ENCODE assay signal across 1 cellular context in the genomic region with DNA sequence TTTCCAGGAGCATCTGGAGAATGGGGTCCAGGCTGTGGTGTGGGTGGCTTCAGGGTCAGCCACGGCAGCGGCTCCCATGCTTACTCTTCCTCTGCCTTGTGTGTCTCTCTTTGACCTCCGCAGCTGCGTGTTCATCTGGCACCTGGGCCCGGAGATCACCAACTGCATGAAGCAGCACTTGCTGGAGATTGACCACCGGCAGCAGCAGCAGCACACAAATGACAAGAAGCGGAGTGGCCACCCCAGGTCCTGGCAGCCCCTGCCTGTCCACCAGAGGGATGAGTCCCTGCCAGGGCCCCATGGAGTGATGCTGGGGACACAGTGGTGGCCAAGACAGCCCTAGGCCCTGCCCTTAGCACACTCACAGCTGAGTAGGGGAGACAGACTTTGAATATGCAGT.
TF ChIP-seq lines count a peak whose summit lies in the region.

No MANE protein-coding gene starts in this region.

TF ChIP-seq in GM12878, 131 proteins besides CTCF, POLR2A, EP300 and RAD21:
- TF ChIP-seq, protein P1, sequence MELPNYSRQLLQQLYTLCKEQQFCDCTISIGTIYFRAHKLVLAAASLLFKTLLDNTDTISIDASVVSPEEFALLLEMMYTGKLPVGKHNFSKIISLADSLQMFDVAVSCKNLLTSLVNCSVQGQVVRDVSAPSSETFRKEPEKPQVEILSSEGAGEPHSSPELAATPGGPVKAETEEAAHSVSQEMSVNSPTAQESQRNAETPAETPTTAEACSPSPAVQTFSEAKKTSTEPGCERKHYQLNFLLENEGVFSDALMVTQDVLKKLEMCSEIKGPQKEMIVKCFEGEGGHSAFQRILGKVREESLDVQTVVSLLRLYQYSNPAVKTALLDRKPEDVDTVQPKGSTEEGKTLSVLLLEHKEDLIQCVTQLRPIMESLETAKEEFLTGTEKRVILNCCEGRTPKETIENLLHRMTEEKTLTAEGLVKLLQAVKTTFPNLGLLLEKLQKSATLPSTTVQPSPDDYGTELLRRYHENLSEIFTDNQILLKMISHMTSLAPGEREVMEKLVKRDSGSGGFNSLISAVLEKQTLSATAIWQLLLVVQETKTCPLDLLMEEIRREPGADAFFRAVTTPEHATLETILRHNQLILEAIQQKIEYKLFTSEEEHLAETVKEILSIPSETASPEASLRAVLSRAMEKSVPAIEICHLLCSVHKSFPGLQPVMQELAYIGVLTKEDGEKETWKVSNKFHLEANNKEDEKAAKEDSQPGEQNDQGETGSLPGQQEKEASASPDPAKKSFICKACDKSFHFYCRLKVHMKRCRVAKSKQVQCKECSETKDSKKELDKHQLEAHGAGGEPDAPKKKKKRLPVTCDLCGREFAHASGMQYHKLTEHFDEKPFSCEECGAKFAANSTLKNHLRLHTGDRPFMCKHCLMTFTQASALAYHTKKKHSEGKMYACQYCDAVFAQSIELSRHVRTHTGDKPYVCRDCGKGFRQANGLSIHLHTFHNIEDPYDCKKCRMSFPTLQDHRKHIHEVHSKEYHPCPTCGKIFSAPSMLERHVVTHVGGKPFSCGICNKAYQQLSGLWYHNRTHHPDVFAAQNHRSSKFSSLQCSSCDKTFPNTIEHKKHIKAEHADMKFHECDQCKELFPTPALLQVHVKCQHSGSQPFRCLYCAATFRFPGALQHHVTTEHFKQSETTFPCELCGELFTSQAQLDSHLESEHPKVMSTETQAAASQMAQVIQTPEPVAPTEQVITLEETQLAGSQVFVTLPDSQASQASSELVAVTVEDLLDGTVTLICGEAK (IDR thresholded peaks at IDR 0.05; ENCODE audit: borderline replicate concordance), result 0 out of 2 replicates have a peak, but pooled peaks have one; percentile 20
- TF ChIP-seq, protein P2, sequence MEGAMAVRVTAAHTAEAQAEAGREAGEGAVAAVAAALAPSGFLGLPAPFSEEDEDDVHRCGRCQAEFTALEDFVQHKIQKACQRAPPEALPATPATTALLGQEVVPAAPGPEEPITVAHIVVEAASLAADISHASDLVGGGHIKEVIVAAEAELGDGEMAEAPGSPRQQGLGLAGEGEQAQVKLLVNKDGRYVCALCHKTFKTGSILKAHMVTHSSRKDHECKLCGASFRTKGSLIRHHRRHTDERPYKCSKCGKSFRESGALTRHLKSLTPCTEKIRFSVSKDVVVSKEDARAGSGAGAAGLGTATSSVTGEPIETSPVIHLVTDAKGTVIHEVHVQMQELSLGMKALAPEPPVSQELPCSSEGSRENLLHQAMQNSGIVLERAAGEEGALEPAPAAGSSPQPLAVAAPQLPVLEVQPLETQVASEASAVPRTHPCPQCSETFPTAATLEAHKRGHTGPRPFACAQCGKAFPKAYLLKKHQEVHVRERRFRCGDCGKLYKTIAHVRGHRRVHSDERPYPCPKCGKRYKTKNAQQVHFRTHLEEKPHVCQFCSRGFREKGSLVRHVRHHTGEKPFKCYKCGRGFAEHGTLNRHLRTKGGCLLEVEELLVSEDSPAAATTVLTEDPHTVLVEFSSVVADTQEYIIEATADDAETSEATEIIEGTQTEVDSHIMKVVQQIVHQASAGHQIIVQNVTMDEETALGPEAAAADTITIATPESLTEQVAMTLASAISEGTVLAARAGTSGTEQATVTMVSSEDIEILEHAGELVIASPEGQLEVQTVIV (IDR thresholded peaks at IDR 0.05; ENCODE audit: borderline replicate concordance, partially characterized antibody), result no peak
- no peak for TF ChIP-seq GABPA (IDR thresholded peaks at IDR 0.05; ENCODE audit: low read depth)
